In genomic region chr1:161954466-161954865, GRCh38 we compare ENCODE assay signal across 24 cellular contexts.
DNase-seq lines count a peak whose midpoint lies in the region; ATAC-seq and TF ChIP-seq lines count a peak whose summit lies in the region.
"Had no signal": no experiment of that assay in that cellular context is flagged by ENCODE, and none has a peak within 500 bp of the region (broad histone marks: within the 10 kb centered on the region; RNA-seq: fewer than 3 reads in every experiment).

No MANE protein-coding gene starts in this region.

- CTCF ChIA-PET in CD8-positive, alpha-beta T cell (lab: Charles Lee) = interaction anchor here (1.2 kb wide), 1 partner anchor 47 kb away, joined by 3 read pairs; no protein-coding TSS in a partner anchor

- H3K36me3 Mint-ChIP-seq in CD8-positive, alpha-beta T cell = peaks cover 25% of the 10 kb centered on the region
- peaks cover 20% of the 10 kb centered on the region for H3K36me3 Mint-ChIP-seq in T-helper 2 cell treated with Interferon-gamma antibody and Interleukin-4, amounts not matched to agents 5 μg/mL and 100 μg/mL, for 36 hours (ENCODE audit: low read depth)

- no peaks in the 10 kb centered on the region for H3K9me3 Mint-ChIP-seq in CD8-positive, alpha-beta T cell
- H3K9me3 Mint-ChIP-seq in T-helper 2 cell treated with Interferon-gamma antibody and Interleukin-4, amounts not matched to agents 5 μg/mL and 100 μg/mL, for 36 hours = no peaks in the 10 kb centered on the region
- H3K9me3 Mint-ChIP-seq: activated B cell treated with CpG ODN at 0.5 μM for 24 hours; activated T-cell treated with anti-CD3 and anti-CD28 coated beads, Interleukin-2, amount 50 U/mL, for 24 hours; mesothelial cell of epicardium; neural crest cell had no signal

- no peak overlapping the region for H3K27ac ChIP-seq in CD8-positive, alpha-beta T cell (ENCODE audit: low read depth, low read length)
- H3K27ac ChIP-seq in skin epidermis (peak overlapping the region in 13 of 21 experiments; percentile 6 to 82 (median 49)), lower lobe of right lung (no peak overlapping the region)
- H3K27ac ChIP-seq: body of pancreas, KMS-11, SJCRH30 had no signal

- no peak for ATAC-seq in CD8-positive, alpha-beta T cell
- ATAC-seq in lower lobe of right lung (no peak), GM18907 (IDR thresholded peaks at IDR 0.05; ENCODE audit: unreplicated experiment) (no peak)
- ATAC-seq: body of pancreas had no signal

- intact Hi-C loops in CD8-positive, alpha-beta T cell (cut with DNase I, micrococcal nuclease) = no loop called here
- intact Hi-C loops in lower lobe of right lung (cut with DNase I) = no loop called here

- peak overlapping the region; percentile 86 for H3K27ac Mint-ChIP-seq in CD8-positive, alpha-beta T cell
- no peak overlapping the region for H3K27ac Mint-ChIP-seq in T-helper 2 cell treated with Interferon-gamma antibody and Interleukin-4, amounts not matched to agents 5 μg/mL and 100 μg/mL, for 36 hours
- H3K27ac Mint-ChIP-seq: activated B cell treated with CpG ODN at 0.5 μM for 24 hours, mesothelial cell of epicardium had no signal

- peaks cover 20% of the 10 kb centered on the region for H3K4me1 ChIP-seq in CD8-positive, alpha-beta T cell (ENCODE audit: insufficient read depth, low read length)
- peaks cover 15% of the 10 kb centered on the region for H3K4me1 ChIP-seq in lower lobe of right lung

- H3K9me3 ChIP-seq in CD8-positive, alpha-beta T cell (ENCODE audit: low read length) = no peaks in the 10 kb centered on the region
- no peaks in the 10 kb centered on the region for H3K9me3 ChIP-seq in lower lobe of right lung
- H3K9me3 ChIP-seq: BE2C, body of pancreas, SJCRH30 had no signal

- H3K36me3 ChIP-seq in CD8-positive, alpha-beta T cell (ENCODE audit: insufficient read depth, low read length) = peaks cover 9% of the 10 kb centered on the region
- H3K36me3 ChIP-seq in lower lobe of right lung = peaks cover 13% of the 10 kb centered on the region
- H3K36me3 ChIP-seq: BE2C had no signal

- no peaks in the 10 kb centered on the region for H3K27me3 Mint-ChIP-seq in CD8-positive, alpha-beta T cell (ENCODE audit: low read depth)
- H3K27me3 Mint-ChIP-seq in T-helper 2 cell treated with Interferon-gamma antibody and Interleukin-4, amounts not matched to agents 5 μg/mL and 100 μg/mL, for 36 hours (ENCODE audit: low read depth) = no peaks in the 10 kb centered on the region
- H3K27me3 Mint-ChIP-seq: activated B cell treated with CpG ODN at 0.5 μM for 24 hours; activated T-cell treated with anti-CD3 and anti-CD28 coated beads, Interleukin-2, amount 50 U/mL, for 24 hours had no signal

- no peak overlapping the region for H3K4me3 Mint-ChIP-seq in CD8-positive, alpha-beta T cell
- H3K4me3 Mint-ChIP-seq in T-helper 2 cell treated with Interferon-gamma antibody and Interleukin-4, amounts not matched to agents 5 μg/mL and 100 μg/mL, for 36 hours = no peak overlapping the region
- H3K4me3 Mint-ChIP-seq: activated B cell treated with CpG ODN at 0.5 μM for 24 hours; activated CD8-positive, alpha-beta T cell treated with anti-CD3 and anti-CD28 coated beads, Interleukin-2, amount 10 ng/mL, durations not matched to agents 7 days and 5 days; activated T-cell treated with anti-CD3 and anti-CD28 coated beads, Interleukin-2, amount 50 U/mL, for 24 hours; mesothelial cell of epicardium; neural crest cell had no signal

- no peak overlapping the region for H3K4me3 ChIP-seq in CD8-positive, alpha-beta T cell (ENCODE audit: low read depth, low read length)
- H3K4me3 ChIP-seq in fibroblast of the aortic adventitia (ENCODE audit: low read depth, low read length) = no peak overlapping the region
- H3K4me3 ChIP-seq in skin epidermis = no peak overlapping the region
- no peak overlapping the region for H3K4me3 ChIP-seq in lower lobe of right lung
- H3K4me3 ChIP-seq: body of pancreas, SJCRH30 had no signal

- H3K4me1 Mint-ChIP-seq in CD8-positive, alpha-beta T cell (ENCODE audit: low read depth) = peaks cover 29% of the 10 kb centered on the region
- peaks cover 15% of the 10 kb centered on the region for H3K4me1 Mint-ChIP-seq in T-helper 2 cell treated with Interferon-gamma antibody and Interleukin-4, amounts not matched to agents 5 μg/mL and 100 μg/mL, for 36 hours (ENCODE audit: low read depth)
- H3K4me1 Mint-ChIP-seq: neural crest cell had no signal

- no peak for DNase-seq in CD8-positive, alpha-beta T cell
- DNase-seq in RPMI7951 (ENCODE audit: low read depth) = peak; percentile 49
- peak; percentile 58 for DNase-seq in fibroblast of the aortic adventitia (ENCODE audit: low read depth)
- DNase-seq in T-helper 2 cell treated with Interferon-gamma antibody and Interleukin-4, amounts not matched to agents 5 μg/mL and 100 μg/mL, for 36 hours (ENCODE audit: low spot score) = no peak
- no peak for DNase-seq in lower lobe of right lung
- DNase-seq: activated B cell treated with CpG ODN at 0.5 μM for 24 hours; activated CD8-positive, alpha-beta T cell treated with anti-CD3 and anti-CD28 coated beads, Interleukin-2, amount 10 ng/mL, durations not matched to agents 7 days and 5 days; activated naive CD4-positive, alpha-beta T cell treated with Interleukin-2 at 50 U/mL for 16 hours; activated T-cell treated with anti-CD3 and anti-CD28 coated beads, Interleukin-2, amount 50 U/mL, for 24 hours; BE2C; body of pancreas; cortex of kidney; GDM1; GOT3; NCI-H1105 treated with DMSO at 0.1 percent for 48 hours; NCI-H526 treated with DMSO at 0.1 percent for 48 hours; SJCRH30; stimulated activated CD4-positive, alpha-beta T cell treated with anti-CD3 and anti-CD28 coated beads, Interleukin-15, amount 100 ng/mL, for 24 hours; T-helper 9 cell had no signal

- TF ChIP-seq CTCF in CD8-positive, alpha-beta T cell (IDR thresholded peaks at IDR 0.05) = no peak
- TF ChIP-seq CTCF in fibroblast of the aortic adventitia (IDR thresholded peaks at IDR 0.05; ENCODE audit: insufficient read depth, low read length) = no peak
- TF ChIP-seq CTCF in lower lobe of right lung (IDR thresholded peaks at IDR 0.05) = no peak

- POLR2A ChIA-PET in CD8-positive, alpha-beta T cell (lab: Charles Lee) = no interaction called here

- H3K27me3 ChIP-seq in CD8-positive, alpha-beta T cell (ENCODE audit: insufficient read depth, low read length) = no peaks in the 10 kb centered on the region
- no peaks in the 10 kb centered on the region for H3K27me3 ChIP-seq in lower lobe of right lung (ENCODE audit: low read depth)
- H3K27me3 ChIP-seq: BE2C, body of pancreas, SJCRH30 had no signal

Comparison
In these comparisons a context has a peak if more than half of its experiments do, and no peak if none do; other contexts are left out.
1. DNase-seq: peak in RPMI7951 (single experiment) and fibroblast of the aortic adventitia (single experiment); none in CD8-positive, alpha-beta T cell (0 of 7), T-helper 2 cell treated with Interferon-gamma antibody and Interleukin-4, amounts not matched to agents 5 μg/mL and 100 μg/mL, for 36 hours (single experiment) and lower lobe of right lung (single experiment).
2. H3K27ac ChIP-seq: peak in skin epidermis (13 of 21); none in CD8-positive, alpha-beta T cell (single experiment) and lower lobe of right lung (single experiment).